Comparison of ENCODE assay signal across 12 cellular contexts in the genomic region with DNA sequence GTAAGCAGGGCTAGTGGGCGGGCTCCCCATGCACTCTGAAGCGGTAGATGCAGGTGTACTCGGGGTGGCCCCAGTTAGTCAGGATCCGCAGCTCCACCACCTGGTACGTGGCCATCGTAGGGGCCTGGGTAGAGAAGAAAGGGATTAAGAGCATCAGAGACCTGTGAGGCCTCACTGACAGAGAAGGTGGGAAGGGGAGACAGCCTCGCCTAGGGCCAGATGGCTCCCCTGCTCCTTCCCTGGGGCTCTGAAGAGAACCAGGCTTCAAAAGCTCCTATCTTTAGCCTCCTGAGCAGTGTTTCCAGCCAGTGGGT. TPM values are rescaled to one million over a fixed set of nuclear protein-coding genes. Genes with fewer than 3 reads are reported as not detected.
DNase-seq lines count a peak whose midpoint lies in the region; ATAC-seq and TF ChIP-seq lines count a peak whose summit lies in the region.
"Had no signal": no experiment of that assay in that cellular context is flagged by ENCODE, and none has a peak within 500 bp of the region (broad histone marks: within the 10 kb centered on the region; RNA-seq: fewer than 3 reads in every experiment).

No MANE protein-coding gene starts in this region.

- no peak overlapping the region for H3K27ac ChIP-seq in CD8-positive, alpha-beta T cell (ENCODE audit: low read depth, low read length)
- peak overlapping the region; percentile 49 for H3K27ac ChIP-seq in naive thymus-derived CD4-positive, alpha-beta T cell (ENCODE audit: low read depth, low read length)

- H3K9me3 ChIP-seq in CD8-positive, alpha-beta T cell (ENCODE audit: low read length) = no peaks in the 10 kb centered on the region
- no peaks in the 10 kb centered on the region for H3K9me3 ChIP-seq in naive thymus-derived CD4-positive, alpha-beta T cell (ENCODE audit: control insufficient read depth in 2 of 3, low read length in 3 of 3)

- CTCF ChIA-PET in CD8-positive, alpha-beta T cell (lab: Charles Lee) = interaction anchor here (0.9 to 14.0 kb wide), 6 partner anchors 11 to 107 kb away, joined by 3 to 125 read pairs (median 21); no protein-coding TSS in a partner anchor
- CTCF ChIA-PET in T-cell (lab: Charles Lee) = interaction anchor here in 1 of 2 donors (1.1 kb wide), 1 partner anchor 11 kb away, joined by 3 read pairs; no protein-coding TSS in a partner anchor
- CTCF ChIA-PET in naive thymus-derived CD4-positive, alpha-beta T cell (lab: Charles Lee) = interaction anchor here (0.9 to 2.3 kb wide), 4 partner anchors 11 to 32 kb away, joined by 3 to 6 read pairs (median 4); no protein-coding TSS in a partner anchor

- intact Hi-C loops in CD8-positive, alpha-beta T cell (cut with DNase I, micrococcal nuclease) = no loop called here
- intact Hi-C loops in naive thymus-derived CD4-positive, alpha-beta T cell (cut with micrococcal nuclease) = no loop called here

- no peaks in the 10 kb centered on the region for H3K27me3 ChIP-seq in CD8-positive, alpha-beta T cell (ENCODE audit: insufficient read depth, low read length)
- H3K27me3 ChIP-seq in naive thymus-derived CD4-positive, alpha-beta T cell (ENCODE audit: control insufficient read depth in 2 of 2, insufficient read depth in 2 of 2, low read length in 2 of 2) = no peaks in the 10 kb centered on the region

- peak overlapping the region; percentile 60 for H3K27ac Mint-ChIP-seq in CD8-positive, alpha-beta T cell
- H3K27ac Mint-ChIP-seq in T-cell = peak overlapping the region; percentile 77 to 82
- H3K27ac Mint-ChIP-seq in naive thymus-derived CD4-positive, alpha-beta T cell = peak overlapping the region; percentile 65 to 88 (median 80)
- H3K27ac Mint-ChIP-seq: nephron progenitor cell had no signal

- peaks cover 61% of the 10 kb centered on the region for H3K4me1 Mint-ChIP-seq in CD8-positive, alpha-beta T cell (ENCODE audit: low read depth)
- H3K4me1 Mint-ChIP-seq in T-cell = peaks cover 54 to 75% (median 66%) of the 10 kb centered on the region in 3 donors
- H3K4me1 Mint-ChIP-seq in naive thymus-derived CD4-positive, alpha-beta T cell = peaks cover 25 to 74% (median 54%) of the 10 kb centered on the region in 7 donors

- DNase-seq in CD8-positive, alpha-beta T cell = peak in 1 of 7 experiments; percentile 53
- DNase-seq in T-cell (no peak), NCI-H510A (lab: John Stamatoyannopoulos, UW) (no peak), COR-L47 (lab: John Stamatoyannopoulos, UW) (no peak)
- no peak for DNase-seq in naive thymus-derived CD4-positive, alpha-beta T cell
- DNase-seq: activated CD4-positive, CD25-positive, alpha-beta regulatory T cell; foreskin fibroblast; NCI-H1417; nephron progenitor cell had no signal

- H3K36me3 Mint-ChIP-seq in CD8-positive, alpha-beta T cell = peaks cover 84% of the 10 kb centered on the region
- H3K36me3 Mint-ChIP-seq in T-cell = peaks cover 43% of the 10 kb centered on the region
- peaks cover 0 to 38% (median 24%) of the 10 kb centered on the region in 5 donors for H3K36me3 Mint-ChIP-seq in naive thymus-derived CD4-positive, alpha-beta T cell

- no peak for TF ChIP-seq CTCF in CD8-positive, alpha-beta T cell (IDR thresholded peaks at IDR 0.05)

- H3K4me3 ChIP-seq in CD8-positive, alpha-beta T cell (ENCODE audit: low read depth, low read length) = no peak overlapping the region
- H3K4me3 ChIP-seq in naive thymus-derived CD4-positive, alpha-beta T cell (ENCODE audit: low read length) = no peak overlapping the region

- peaks cover 78% of the 10 kb centered on the region for H3K4me1 ChIP-seq in CD8-positive, alpha-beta T cell (ENCODE audit: insufficient read depth, low read length)
- peaks cover 34 to 39% of the 10 kb centered on the region in 2 donors for H3K4me1 ChIP-seq in naive thymus-derived CD4-positive, alpha-beta T cell (ENCODE audit: control insufficient read depth in 2 of 2, insufficient read depth in 2 of 2, low read length in 2 of 2)

- no peaks in the 10 kb centered on the region for H3K9me3 Mint-ChIP-seq in CD8-positive, alpha-beta T cell
- H3K9me3 Mint-ChIP-seq in T-cell = no peaks in the 10 kb centered on the region
- no peaks in the 10 kb centered on the region for H3K9me3 Mint-ChIP-seq in naive thymus-derived CD4-positive, alpha-beta T cell
- H3K9me3 Mint-ChIP-seq: dendritic cell treated with granulocyte-macrophage colony-stimulating factor and Interleukin-4, amounts not matched to agents 40 ng/mL and 50 ng/mL, for 4 days; nephron progenitor cell had no signal

- no peaks in the 10 kb centered on the region for H3K27me3 Mint-ChIP-seq in CD8-positive, alpha-beta T cell (ENCODE audit: low read depth)
- H3K27me3 Mint-ChIP-seq in T-cell = peaks cover 0 to 1% of the 10 kb centered on the region in 2 donors
- H3K27me3 Mint-ChIP-seq in naive thymus-derived CD4-positive, alpha-beta T cell = no peaks in the 10 kb centered on the region
- H3K27me3 Mint-ChIP-seq: dendritic cell treated with granulocyte-macrophage colony-stimulating factor and Interleukin-4, amounts not matched to agents 40 ng/mL and 50 ng/mL, for 4 days had no signal

- POLR2A ChIA-PET in CD8-positive, alpha-beta T cell (lab: Charles Lee) = interaction anchor here (0.8 to 16.0 kb wide), 5 partner anchors 13 to 107 kb away, joined by 3 to 589 read pairs (median 53); a partner anchor contains a TSS
- POLR2A ChIA-PET in T-cell (lab: Charles Lee) = no interaction called here
- POLR2A ChIA-PET in naive thymus-derived CD4-positive, alpha-beta T cell (lab: Charles Lee) = interaction anchor here (1.3 to 31.4 kb wide), 5 partner anchors 12 to 133 kb away, joined by 3 to 1007 read pairs (median 35); a partner anchor contains a TSS

- peaks cover 63% of the 10 kb centered on the region for H3K36me3 ChIP-seq in CD8-positive, alpha-beta T cell (ENCODE audit: insufficient read depth, low read length)
- peaks cover 50 to 88% (median 52%) of the 10 kb centered on the region in 3 experiments for H3K36me3 ChIP-seq in naive thymus-derived CD4-positive, alpha-beta T cell (ENCODE audit: control insufficient read depth in 2 of 3, insufficient read depth in 3 of 3, low read length in 3 of 3)

- ATAC-seq in CD8-positive, alpha-beta T cell = no peak
- ATAC-seq in T-cell (replicated peaks in 1 of 4) = peak in 1 of 4 experiments; percentile 5
- ATAC-seq in naive thymus-derived CD4-positive, alpha-beta T cell = no peak
- no peak for ATAC-seq in GM19395 (IDR thresholded peaks at IDR 0.05; ENCODE audit: unreplicated experiment)
- ATAC-seq: HCT116 had no signal

- no peak overlapping the region for H3K4me3 Mint-ChIP-seq in CD8-positive, alpha-beta T cell
- H3K4me3 Mint-ChIP-seq in T-cell = peak overlapping the region in 1 of 3 donors; percentile 18
- H3K4me3 Mint-ChIP-seq in naive thymus-derived CD4-positive, alpha-beta T cell = no peak overlapping the region
- H3K4me3 Mint-ChIP-seq: dendritic cell treated with granulocyte-macrophage colony-stimulating factor and Interleukin-4, amounts not matched to agents 40 ng/mL and 50 ng/mL, for 4 days; nephron progenitor cell had no signal

RNA-seq across cellular contexts. Expression of a gene that starts 19.6 kb away (rescaled TPM):
- total RNA-seq in CD8-positive, alpha-beta T cell = 100 to 1,000 TPM; 431 to 454 TPM
- 1,000 to 10,000 TPM in 2 of 5 donors, 100 to 1,000 TPM in 3; 526 to 1,075 (median 979) TPM for total RNA-seq in T-cell
- 100 to 1,000 TPM; 509 to 977 (median 558) TPM for total RNA-seq in naive thymus-derived CD4-positive, alpha-beta T cell
- polyA plus RNA-seq in naive thymus-derived CD4-positive, alpha-beta T cell = 100 to 1,000 TPM; 397 to 696 TPM

RNA-seq across cellular contexts. Expression of a gene that starts 30.5 kb away (rescaled TPM):
- total RNA-seq in CD8-positive, alpha-beta T cell = 100 to 1,000 TPM; 341 to 346 TPM
- 100 to 1,000 TPM in 2 of 5 donors, 10 to 100 TPM in 3; 79.1 to 229 (median 83.3) TPM for total RNA-seq in T-cell
- total RNA-seq in naive thymus-derived CD4-positive, alpha-beta T cell = 100 to 1,000 TPM in 2 of 5 experiments, 10 to 100 TPM in 3; 79.1 to 209 (median 91.9) TPM
- polyA plus RNA-seq in naive thymus-derived CD4-positive, alpha-beta T cell = 10 to 100 TPM; 16.9 to 32.8 TPM

RNA-seq across cellular contexts. Expression of a gene that starts 35.5 kb away (rescaled TPM):
- total RNA-seq in CD8-positive, alpha-beta T cell = 100 to 1,000 TPM; 364 to 375 TPM
- 100 to 1,000 TPM in 2 of 5 donors, 10 to 100 TPM in 3; 78.4 to 164 (median 83.5) TPM for total RNA-seq in T-cell
- total RNA-seq in naive thymus-derived CD4-positive, alpha-beta T cell = 100 to 1,000 TPM in 2 of 5 experiments, 10 to 100 TPM in 3; 60.6 to 175 (median 74.9) TPM
- polyA plus RNA-seq in naive thymus-derived CD4-positive, alpha-beta T cell = 1 to 10 TPM; 7.4 to 8.1 TPM

RNA-seq across cellular contexts. Expression of a gene that starts 54.5 kb away (rescaled TPM):
- total RNA-seq in CD8-positive, alpha-beta T cell = 10 to 100 TPM; 75.2 to 75.4 TPM
- 10 to 100 TPM; 52.4 to 58.1 (median 53.3) TPM for total RNA-seq in T-cell
- total RNA-seq in naive thymus-derived CD4-positive, alpha-beta T cell = 10 to 100 TPM; 45.0 to 92.4 (median 50.6) TPM
- polyA plus RNA-seq in naive thymus-derived CD4-positive, alpha-beta T cell = 10 to 100 TPM; 47.3 to 53.1 TPM

RNA-seq across cellular contexts. Expression of a gene that starts 57.7 kb away (rescaled TPM):
- 1 to 10 TPM; 2.5 to 3.6 TPM for total RNA-seq in CD8-positive, alpha-beta T cell
- total RNA-seq in T-cell = 10 to 100 TPM in 2 of 5 donors, 1 to 10 TPM in 3; 5.4 to 13.0 (median 8.8) TPM
- total RNA-seq in naive thymus-derived CD4-positive, alpha-beta T cell = 10 to 100 TPM in 2 of 5 experiments, 1 to 10 TPM in 3; 5.0 to 11.1 (median 8.9) TPM
- polyA plus RNA-seq in naive thymus-derived CD4-positive, alpha-beta T cell = 10 to 100 TPM in 1 of 2 donors, 1 to 10 TPM in 1; 9.8 to 15.0 TPM

Comparison
In these comparisons a context has a peak if more than half of its experiments do, and no peak if none do; other contexts are left out.
1. POLR2A ChIA-PET loops: an anchor here in CD8-positive, alpha-beta T cell (0.8 to 16.0 kb wide) and naive thymus-derived CD4-positive, alpha-beta T cell (1.3 to 31.4 kb wide); none called in T-cell.